8 cellular contexts compared by ENCODE assay signal in genomic region chr19:45640849-45641273, GRCh38. TPM values are rescaled to one million over a fixed set of nuclear protein-coding genes. Genes with fewer than 3 reads are reported as not detected.
DNase-seq lines count a peak whose midpoint lies in the region; ATAC-seq and TF ChIP-seq lines count a peak whose summit lies in the region.

No MANE protein-coding gene starts in this region.

- CTCF ChIA-PET in Calu3 (lab: Charles Lee) (interaction anchor here (0.7 to 3.8 kb wide), 23 partner anchors 9 to 173 kb away, joined by 3 to 39 read pairs (median 6); partner anchors contain the start of genes FOSB, GIPR, OPA3 and QPCTL), RWPE1 (lab: Yijun Ruan, JAX) (interaction anchor here (0.7 to 3.2 kb wide), 7 partner anchors 25 to 155 kb away, joined by 3 to 19 read pairs (median 8); partner anchors contain the start of genes QPCTL and SNRPD2)

- no TSS peak for BruUV-seq in Calu3 (replicated peaks; lab: Mats Ljungman, UMichigan)

- H3K4me1 ChIP-seq in osteoblast (ENCODE audit: insufficient read depth, low read length): peaks cover 27% of the 10 kb centered on the region

- no peaks in the 10 kb centered on the region for H3K9me3 ChIP-seq in osteoblast (ENCODE audit: low read depth, low read length)

- H3K27ac Mint-ChIP-seq in Calu3 (ENCODE audit: unreplicated experiment): peak overlapping the region; percentile 89
- peak overlapping the region; percentile 76 for H3K27ac Mint-ChIP-seq in dendritic cell treated with granulocyte-macrophage colony-stimulating factor and Interleukin-4, amounts not matched to agents 40 ng/mL and 50 ng/mL, for 4 days

- intact Hi-C loops in Calu3 (cut with micrococcal nuclease; ENCODE audit: unreplicated experiment): loop anchor here (5.0 kb wide), 2 partner anchors 49 to 134 kb away; partner anchors contain the start of gene VASP
- intact Hi-C loops in dendritic cell treated with granulocyte-macrophage colony-stimulating factor and Interleukin-4, amounts not matched to agents 40 ng/mL and 50 ng/mL, for 4 days (cut with micrococcal nuclease): loop anchor here (10.0 kb wide), 2 partner anchors 116 to 146 kb away; partner anchors contain the start of genes PPM1N and RTN2

- no peaks in the 10 kb centered on the region for H3K27me3 ChIP-seq in osteoblast (ENCODE audit: insufficient read depth, low read length)

- H4K20me1 ChIP-seq in osteoblast (ENCODE audit: insufficient read depth, low read length): no peaks in the 10 kb centered on the region

- ATAC-seq in HG03342 (IDR thresholded peaks at IDR 0.05; ENCODE audit: unreplicated experiment): no peak

- peaks cover 7% of the 10 kb centered on the region for H3K9me3 Mint-ChIP-seq in Calu3 (ENCODE audit: low read depth, unreplicated experiment)
- no peaks in the 10 kb centered on the region for H3K9me3 Mint-ChIP-seq in dendritic cell treated with granulocyte-macrophage colony-stimulating factor and Interleukin-4, amounts not matched to agents 40 ng/mL and 50 ng/mL, for 4 days

- no peaks in the 10 kb centered on the region for H3K79me2 ChIP-seq in osteoblast (ENCODE audit: insufficient read depth, low read length)

- peak overlapping the region; percentile 72 for H3K4me3 ChIP-seq in osteoblast (ENCODE audit: insufficient read depth, low read length)

- peak overlapping the region; percentile 90 for H3K4me2 ChIP-seq in osteoblast (ENCODE audit: insufficient read depth, low read length)

- peaks cover 48% of the 10 kb centered on the region for H3K4me1 Mint-ChIP-seq in Calu3 (ENCODE audit: low read depth, unreplicated experiment)
- H3K4me1 Mint-ChIP-seq in dendritic cell treated with granulocyte-macrophage colony-stimulating factor and Interleukin-4, amounts not matched to agents 40 ng/mL and 50 ng/mL, for 4 days (ENCODE audit: low read depth): peaks cover 61% of the 10 kb centered on the region

- H3K27ac ChIP-seq in RWPE1: peak overlapping the region; percentile 99
- H3K27ac ChIP-seq in osteoblast (ENCODE audit: low read depth, low read length): no peak overlapping the region

- H3K27me3 Mint-ChIP-seq in Calu3 (ENCODE audit: unreplicated experiment): peaks cover 15% of the 10 kb centered on the region
- H3K27me3 Mint-ChIP-seq in dendritic cell treated with granulocyte-macrophage colony-stimulating factor and Interleukin-4, amounts not matched to agents 40 ng/mL and 50 ng/mL, for 4 days: peaks cover 29% of the 10 kb centered on the region

- H3K4me3 Mint-ChIP-seq in Calu3 (ENCODE audit: low read depth, unreplicated experiment): peak overlapping the region; percentile 63
- H3K4me3 Mint-ChIP-seq in dendritic cell treated with granulocyte-macrophage colony-stimulating factor and Interleukin-4, amounts not matched to agents 40 ng/mL and 50 ng/mL, for 4 days: peak overlapping the region; percentile 67

- DNase-seq in Calu3 (peak; percentile 84), RWPE1 (ENCODE audit: low spot score) (peak; percentile 79), osteoblast (ENCODE audit: insufficient read length, low spot score, missing footprints) (no peak), NCI-H1694 treated with DMSO at 0.1 percent for 48 hours (lab: John Stamatoyannopoulos, UW) (no peak), hypothalamus (lab: John Stamatoyannopoulos, UW) (no peak), NCI-H510A treated with DMSO at 0.1 percent for 48 hours (lab: John Stamatoyannopoulos, UW) (no peak)

- H2AFZ ChIP-seq in osteoblast (ENCODE audit: low read length): peak overlapping the region; percentile 84

- no peaks in the 10 kb centered on the region for H3K36me3 ChIP-seq in osteoblast (ENCODE audit: insufficient read depth, low read length)

- POLR2A ChIA-PET in RWPE1 (lab: Yijun Ruan, JAX; ENCODE audit: low non-redundant PET): interaction anchor here (1.0 to 1.1 kb wide), 2 partner anchors 10 to 26 kb away, joined by 3 to 5 read pairs; no protein-coding TSS in a partner anchor

- peaks cover 76% of the 10 kb centered on the region for H3K36me3 Mint-ChIP-seq in Calu3 (ENCODE audit: insufficient read depth, unreplicated experiment)
- H3K36me3 Mint-ChIP-seq in dendritic cell treated with granulocyte-macrophage colony-stimulating factor and Interleukin-4, amounts not matched to agents 40 ng/mL and 50 ng/mL, for 4 days (ENCODE audit: low read depth): peaks cover 13% of the 10 kb centered on the region

- no peak for TF ChIP-seq CTCF in Calu3 (IDR thresholded peaks at IDR 0.05; ENCODE audit: unreplicated experiment)
- no peak for TF ChIP-seq CTCF in RWPE1 (conservative IDR thresholded peaks at IDR 0.05; ENCODE audit: low read depth)
- TF ChIP-seq CTCF in osteoblast (IDR thresholded peaks at IDR 0.05; ENCODE audit: extremely low read depth, low read depth, low read length): no peak

RNA-seq across cellular contexts. Expression of gene EML2, which starts 1.7 kb away (rescaled TPM):
- total RNA-seq in Calu3 (2022) (93.7 and 94.0 TPM in 2 replicates), osteoblast (10.1 and 11.8 TPM in 2 replicates)

RNA-seq across cellular contexts. Expression of gene GIPR, which starts 27.2 kb away (rescaled TPM):
- total RNA-seq in Calu3 (2022) (6.9 TPM in 2 replicates), osteoblast (under 0.01 and 0.88 TPM in 2 replicates)

RNA-seq across cellular contexts. Expression of gene GPR4, which starts 38.8 kb away (rescaled TPM):
- total RNA-seq in Calu3 (2022) (not detected in 2 replicates), osteoblast (not detected in 2 replicates)

RNA-seq across cellular contexts. Expression of gene SNRPD2, which starts 50.9 kb away (rescaled TPM):
- total RNA-seq in Calu3 (2022) (603 and 663 TPM in 2 replicates), osteoblast (139 and 155 TPM in 2 replicates)

RNA-seq across cellular contexts. Expression of gene QPCTL, which starts 51.6 kb away (rescaled TPM):
- total RNA-seq in Calu3 (2022): 20.4 and 20.7 TPM in 2 replicates
- 15.6 and 16.5 TPM in 2 replicates for total RNA-seq in osteoblast

Comparison
In these comparisons a context has a peak if more than half of its experiments do, and no peak if none do; other contexts are left out.
1. DNase-seq: peak in Calu3 (single experiment) and RWPE1 (single experiment); none in osteoblast (single experiment), NCI-H1694 treated with DMSO at 0.1 percent for 48 hours (single experiment), hypothalamus (0 of 51) and NCI-H510A treated with DMSO at 0.1 percent for 48 hours (single experiment).